12 cellular contexts compared by ENCODE assay signal in genomic region chr12:54407183-54407905, GRCh38. TPM values are rescaled to one million over a fixed set of nuclear protein-coding genes. Genes with fewer than 3 reads are reported as not detected.
DNase-seq lines count a peak whose midpoint lies in the region; ATAC-seq and TF ChIP-seq lines count a peak whose summit lies in the region.
"Had no signal": no experiment of that assay in that cellular context is flagged by ENCODE, and none has a peak within 500 bp of the region (broad histone marks: within the 10 kb centered on the region; RNA-seq: fewer than 3 reads in every experiment).

No MANE protein-coding gene starts in this region.

- POLR2A ChIA-PET in MCF 10A (lab: Yijun Ruan, JAX): no interaction called here
- POLR2A ChIA-PET in activated CD8-positive, alpha-beta T cell treated with anti-CD3 and anti-CD28 coated beads for 36 hours (lab: Charles Lee): no interaction called here

- H2AFZ ChIP-seq in mammary epithelial cell (ENCODE audit: low read depth, low read length): no peak overlapping the region

- ATAC-seq in activated CD8-positive, alpha-beta T cell treated with anti-CD3 and anti-CD28 coated beads for 36 hours: no peak
- no peak for ATAC-seq in HG02759 (IDR thresholded peaks at IDR 0.05; ENCODE audit: unreplicated experiment)

- H3K4me1 Mint-ChIP-seq in MCF 10A (ENCODE audit: insufficient read depth, unreplicated experiment): peaks cover 16% of the 10 kb centered on the region
- peaks cover 21% of the 10 kb centered on the region for H3K4me1 Mint-ChIP-seq in activated CD8-positive, alpha-beta T cell treated with anti-CD3 and anti-CD28 coated beads for 36 hours (ENCODE audit: low read depth)
- H3K4me1 Mint-ChIP-seq in immature natural killer cell: peaks cover 44 to 55% of the 10 kb centered on the region in 2 donors

- TSS peak; percentile 23 for BruUV-seq in MCF 10A (replicated peaks; lab: Mats Ljungman, UMichigan)
- no TSS peak for BruUV-seq in mammary epithelial cell (replicated peaks; lab: Mats Ljungman, UMichigan)

- H3K27ac Mint-ChIP-seq in MCF 10A (ENCODE audit: low read depth, unreplicated experiment) (peak overlapping the region; percentile 71), immature natural killer cell (peak overlapping the region; percentile 78 to 92 (median 86))
- H3K27ac Mint-ChIP-seq in activated CD8-positive, alpha-beta T cell treated with anti-CD3 and anti-CD28 coated beads for 36 hours: peak overlapping the region; percentile 0

- TF ChIP-seq EP300 in transverse colon (IDR thresholded peaks at IDR 0.05; ENCODE audit: low read depth): no peak

- in situ Hi-C loops in mammary epithelial cell (cut with MboI; ENCODE audit: low sequenced_read_pairs in 2 of 2): no loop called here
- in situ Hi-C loops in transverse colon (cut with MboI; ENCODE audit: low pct_ligation_motif_present in 1 of 4, low pct_unique_long_range_greater_than_20kb in 1 of 4, low sequenced_read_pairs in 3 of 4): no loop called here

- peaks cover 17% of the 10 kb centered on the region for H3K4me1 ChIP-seq in mammary epithelial cell (ENCODE audit: insufficient read depth, low read length)
- H3K4me1 ChIP-seq in transverse colon: peaks cover 8 to 21% (median 11%) of the 10 kb centered on the region in 4 donors
- H3K4me1 ChIP-seq in BE2C: no peaks in the 10 kb centered on the region; the same call in 1 of the 2 replicates
- peaks cover 3% of the 10 kb centered on the region; the same call in 1 of the 2 replicates for H3K4me1 ChIP-seq in SJCRH30

- no peak for DNase-seq in MCF 10A (ENCODE audit: unreplicated experiment)
- no peak for DNase-seq in mammary epithelial cell
- no peak for DNase-seq in activated CD8-positive, alpha-beta T cell treated with anti-CD3 and anti-CD28 coated beads for 36 hours
- no peak for DNase-seq in immature natural killer cell
- no peak for DNase-seq in transverse colon
- no peak for DNase-seq in BE2C
- DNase-seq in SJCRH30: no peak
- DNase-seq: AML-193, dermis blood vessel endothelial cell, kidney glomerular epithelial cell, NCI-H526 had no signal

- H3K9ac ChIP-seq in mammary epithelial cell (ENCODE audit: insufficient read depth, low read length): no peak overlapping the region

- CTCF ChIA-PET in MCF 10A (lab: Yijun Ruan, JAX) (interaction anchor here (0.5 to 1.4 kb wide), 4 partner anchors 14 to 1550 kb away, joined by 3 to 5 read pairs (median 4); no protein-coding TSS in a partner anchor), mammary epithelial cell (lab: Charles Lee; ENCODE audit: low non-redundant PET) (no interaction called here)
- CTCF ChIA-PET in activated CD8-positive, alpha-beta T cell treated with anti-CD3 and anti-CD28 coated beads for 36 hours (lab: Charles Lee): interaction anchor here (14.7 kb wide), 1 partner anchor 6 kb away, joined by 330 read pairs; no protein-coding TSS in a partner anchor

- peaks cover 78% of the 10 kb centered on the region for H3K36me3 Mint-ChIP-seq in MCF 10A (ENCODE audit: insufficient read depth, unreplicated experiment)
- H3K36me3 Mint-ChIP-seq in activated CD8-positive, alpha-beta T cell treated with anti-CD3 and anti-CD28 coated beads for 36 hours (ENCODE audit: low read depth): peaks cover 33% of the 10 kb centered on the region
- peaks cover 18 to 56% (median 30%) of the 10 kb centered on the region in 3 donors for H3K36me3 Mint-ChIP-seq in immature natural killer cell

- H4K20me1 ChIP-seq in mammary epithelial cell (ENCODE audit: insufficient read depth, low read length): no peaks in the 10 kb centered on the region

- peaks cover 55% of the 10 kb centered on the region for H3K36me3 ChIP-seq in mammary epithelial cell (ENCODE audit: insufficient read depth, low read length)
- peaks cover 0 to 27% (median 9%) of the 10 kb centered on the region in 4 donors for H3K36me3 ChIP-seq in transverse colon
- H3K36me3 ChIP-seq in BE2C: no peaks in the 10 kb centered on the region
- peaks cover 33% of the 10 kb centered on the region for H3K36me3 ChIP-seq in SJCRH30

- H3K9me3 Mint-ChIP-seq in MCF 10A (ENCODE audit: unreplicated experiment): no peaks in the 10 kb centered on the region
- H3K9me3 Mint-ChIP-seq in activated CD8-positive, alpha-beta T cell treated with anti-CD3 and anti-CD28 coated beads for 36 hours: no peaks in the 10 kb centered on the region
- no peaks in the 10 kb centered on the region for H3K9me3 Mint-ChIP-seq in immature natural killer cell

- H3K4me3 Mint-ChIP-seq in MCF 10A (ENCODE audit: unreplicated experiment): no peak overlapping the region
- H3K4me3 Mint-ChIP-seq in activated CD8-positive, alpha-beta T cell treated with anti-CD3 and anti-CD28 coated beads for 36 hours: no peak overlapping the region
- H3K4me3 Mint-ChIP-seq in immature natural killer cell: no peak overlapping the region

- H3K79me2 ChIP-seq in mammary epithelial cell (ENCODE audit: insufficient read depth, low read length): peaks cover 44% of the 10 kb centered on the region

- WGBS in mammary epithelial cell (ENCODE audit: low coverage, missing lambda C conversion rate): 69% methylated on average over 5 of the region's 5 CpGs
- 55 to 59% methylated on average over 4 to 5 of the region's 5 CpGs for WGBS in transverse colon (ENCODE audit: low coverage in 1 of 2), 2 donors

- H3K4me2 ChIP-seq in mammary epithelial cell (ENCODE audit: insufficient read depth, low read depth, low read length): no peak overlapping the region

- TF ChIP-seq POLR2A in transverse colon (IDR thresholded peaks at IDR 0.05): no peak

- no peaks in the 10 kb centered on the region for H3K27me3 ChIP-seq in mammary epithelial cell (ENCODE audit: insufficient read depth, low read length)
- H3K27me3 ChIP-seq in transverse colon: no peaks in the 10 kb centered on the region
- peaks cover 8% of the 10 kb centered on the region; the same call in 1 of the 2 replicates for H3K27me3 ChIP-seq in BE2C
- no peaks in the 10 kb centered on the region for H3K27me3 ChIP-seq in SJCRH30

- H3K27me3 Mint-ChIP-seq in MCF 10A (ENCODE audit: insufficient read depth, unreplicated experiment) (no peaks in the 10 kb centered on the region), immature natural killer cell (ENCODE audit: low read depth in 3 of 3) (peaks cover 2 to 3% (median 3%) of the 10 kb centered on the region in 3 donors)
- H3K27me3 Mint-ChIP-seq in activated CD8-positive, alpha-beta T cell treated with anti-CD3 and anti-CD28 coated beads for 36 hours: no peaks in the 10 kb centered on the region

- H3K27ac ChIP-seq in mammary epithelial cell (ENCODE audit: insufficient read depth, low read depth, low read length) (no peak overlapping the region), transverse colon (peak overlapping the region; percentile 18 to 55 (median 42)), SJCRH30 (no peak overlapping the region)

- no peak overlapping the region for H3K4me3 ChIP-seq in mammary epithelial cell (replicated peaks in 1 of 3; ENCODE audit: insufficient read depth in 1 of 3, low read depth in 2 of 3, low read length in 3 of 3)
- no peak overlapping the region for H3K4me3 ChIP-seq in transverse colon
- H3K4me3 ChIP-seq in BE2C (ENCODE audit: low read depth, low read length): no peak overlapping the region
- H3K4me3 ChIP-seq in SJCRH30: no peak overlapping the region

- dilution Hi-C loops in mammary epithelial cell (cut with HindIII; ENCODE audit: low sequenced_read_pairs): no loop called here

- no peak for TF ChIP-seq CTCF in MCF 10A (IDR thresholded peaks at IDR 0.05; ENCODE audit: unreplicated experiment)
- TF ChIP-seq CTCF in mammary epithelial cell (conservative IDR thresholded peaks at IDR 0.05 in 1 of 2, IDR thresholded peaks at IDR 0.05 in 1 of 2; ENCODE audit: extremely low read depth in 1 of 2, insufficient read depth in 1 of 2, low read depth in 1 of 2, low read length in 2 of 2): no peak
- no peak for TF ChIP-seq CTCF in activated CD8-positive, alpha-beta T cell treated with anti-CD3 and anti-CD28 coated beads for 36 hours (IDR thresholded peaks at IDR 0.05)
- no peak for TF ChIP-seq CTCF in transverse colon (IDR thresholded peaks at IDR 0.05)
- no peak for TF ChIP-seq CTCF in BE2C (IDR thresholded peaks at IDR 0.05; ENCODE audit: low read depth, low read length)

- intact Hi-C loops in MCF 10A (cut with micrococcal nuclease): no loop called here
- intact Hi-C loops in mammary epithelial cell (cut with micrococcal nuclease): no loop called here
- intact Hi-C loops in activated CD8-positive, alpha-beta T cell treated with anti-CD3 and anti-CD28 coated beads for 36 hours (cut with micrococcal nuclease): no loop called here
- intact Hi-C loops in transverse colon (cut with DNase I; ENCODE audit: low total_unique reads): no loop called here

- H3K9me3 ChIP-seq in mammary epithelial cell (replicated peaks; ENCODE audit: insufficient read depth, low read length) (no peaks in the 10 kb centered on the region), transverse colon (no peaks in the 10 kb centered on the region), BE2C (no peaks in the 10 kb centered on the region), SJCRH30 (replicated peaks) (no peaks in the 10 kb centered on the region)

RNA-seq across cellular contexts. Expression of gene ITGA5, which starts 11.7 kb away (rescaled TPM):
- 110 and 184 TPM in 2 replicates for total RNA-seq in MCF 10A (2022)
- total RNA-seq in mammary epithelial cell: 100 to 1,000 TPM in 1 of 2 donors, 10 to 100 TPM in 1; 74.2 to 128 TPM
- polyA plus RNA-seq in mammary epithelial cell: 119 TPM
- 238 TPM for polyA minus RNA-seq in mammary epithelial cell
- total RNA-seq in activated CD8-positive, alpha-beta T cell treated with anti-CD3 and anti-CD28 coated beads for 36 hours: 10 to 100 TPM; 35.2 to 36.6 TPM
- 100 to 1,000 TPM in 1 of 3 donors, 10 to 100 TPM in 2; 26.2 to 119 (median 65.5) TPM for polyA plus RNA-seq in immature natural killer cell
- total RNA-seq in transverse colon: 100 to 1,000 TPM in 1 of 4 donors, 10 to 100 TPM in 3; 37.7 to 217 (median 73.0) TPM
- 48.7 TPM for polyA plus RNA-seq in BE2C (2012; ENCODE audit: insufficient read depth, insufficient read length, low read depth)
- total RNA-seq in SJCRH30 (2014; rRNA removed; shearing (Covaris generic)): 37.3 and 38.1 TPM in 2 replicates

RNA-seq across cellular contexts. Expression of gene ZNF385A, which starts 22.8 kb away (rescaled TPM):
- total RNA-seq in MCF 10A (2022): 8.3 and 9.0 TPM in 2 replicates
- 100 to 1,000 TPM in 1 of 2 donors, 10 to 100 TPM in 1; 16.0 to 102 TPM for total RNA-seq in mammary epithelial cell
- 11.7 TPM for polyA plus RNA-seq in mammary epithelial cell
- polyA minus RNA-seq in mammary epithelial cell: 124 TPM
- 1 to 10 TPM; 1.1 to 2.5 TPM for total RNA-seq in activated CD8-positive, alpha-beta T cell treated with anti-CD3 and anti-CD28 coated beads for 36 hours
- 1 to 10 TPM; 1.8 to 2.7 (median 2.2) TPM for polyA plus RNA-seq in immature natural killer cell
- 10 to 100 TPM in 1 of 4 donors, 1 to 10 TPM in 3; 1.9 to 17.5 (median 5.7) TPM for total RNA-seq in transverse colon
- 25.0 TPM for polyA plus RNA-seq in BE2C (2012; ENCODE audit: insufficient read depth, insufficient read length, low read depth)
- total RNA-seq in SJCRH30 (2014; rRNA removed; shearing (Covaris generic)): 12.7 and 13.2 TPM in 2 replicates

RNA-seq across cellular contexts. Expression of gene GPR84, which starts 43.1 kb away (rescaled TPM):
- total RNA-seq in MCF 10A (2022) (0.17 TPM in 1 of 2 replicates, not detected in the other), mammary epithelial cell (under 1 TPM; 0.17 to 0.33 TPM), transverse colon (not detected)
- polyA plus RNA-seq in mammary epithelial cell (0.11 TPM), immature natural killer cell (not detected)
- not detected for polyA minus RNA-seq in mammary epithelial cell
- not detected for total RNA-seq in activated CD8-positive, alpha-beta T cell treated with anti-CD3 and anti-CD28 coated beads for 36 hours
- not detected for polyA plus RNA-seq in BE2C (2012; ENCODE audit: insufficient read depth, insufficient read length, low read depth)
- not detected in 2 replicates for total RNA-seq in SJCRH30 (2014; rRNA removed; shearing (Covaris generic))

Comparison
In these comparisons a context has a peak if more than half of its experiments do, and no peak if none do; other contexts are left out.
1. H3K27ac Mint-ChIP-seq: peak in every context shown above with its lines; median percentile 86 in immature natural killer cell; 71 in MCF 10A; 0 in activated CD8-positive, alpha-beta T cell treated with anti-CD3 and anti-CD28 coated beads for 36 hours.
2. H3K27ac ChIP-seq: peak in transverse colon (4 of 4); none in mammary epithelial cell (single experiment) and SJCRH30 (single experiment).